1 cellular context compared by ENCODE assay signal in genomic region chr16:61412562-61412961, GRCh38.
TF ChIP-seq lines count a peak whose summit lies in the region.

No MANE protein-coding gene starts in this region.

TF ChIP-seq in HepG2, 621 proteins besides CTCF, POLR2A, EP300 and RAD21 (continued from another document):
- TF ChIP-seq CBX2 (IDR thresholded peaks at IDR 0.05; ENCODE audit: low read depth, low read length) (no peak), CBX2 (CRISPR knock-in tag; IDR thresholded peaks at IDR 0.05; ENCODE audit: low read depth) (no peak)
